In genomic region chr4:45946699-45947098, GRCh38 we compare ENCODE assay signal across 17 cellular contexts.
"Had no signal": no experiment of that assay in that cellular context is flagged by ENCODE, and none has a peak within 500 bp of the region (broad histone marks: within the 10 kb centered on the region; RNA-seq: fewer than 3 reads in every experiment).

No MANE protein-coding gene starts in this region.

- H3K27ac Mint-ChIP-seq: activated CD4-positive, alpha-beta T cell treated with anti-CD3 and anti-CD28 coated beads, Interleukin-2, amount 10 ng/mL, durations not matched to agents 7 days and 5 days; activated naive CD8-positive, alpha-beta T cell; stimulated activated memory B cell treated with anti-CD40 and anti-IgM and Interleukin-4, amounts not matched to agents 10 μg/mL and 1 μg/mL and 100 μg/mL, for 72 hours; T-helper 2 cell treated with Interferon-gamma antibody and Interleukin-4, amounts not matched to agents 5 μg/mL and 100 μg/mL, for 36 hours had no signal

- H3K4me1 ChIP-seq: esophagus muscularis mucosa, lower lobe of right lung, sigmoid colon, tibial nerve, vagina had no signal

- DNase-seq: activated CD4-positive, alpha-beta T cell treated with anti-CD3 and anti-CD28 coated beads, Interleukin-2, amount 10 ng/mL, durations not matched to agents 7 days and 5 days; activated CD8-positive, alpha-beta memory T cell treated with anti-CD3 and anti-CD28 coated beads, Interleukin-2, amount 50 U/mL, for 48 hours; activated gamma-delta T cell treated with Interleukin-2 at 50 U/mL for 16 hours; amniotic stem cell; lower lobe of right lung; ovary; sigmoid colon; stimulated activated CD4-positive, alpha-beta T cell treated with anti-CD3 and anti-CD28 coated beads, Interleukin-12 subunit alpha, Interleukin-12 subunit beta, amount 100 ng/mL, for 4 hours had no signal

- ATAC-seq: lower lobe of right lung; stimulated activated memory B cell treated with anti-CD40 and anti-IgM and Interleukin-4, amounts not matched to agents 10 μg/mL and 1 μg/mL and 100 μg/mL, for 72 hours had no signal

- H3K36me3 ChIP-seq: esophagus muscularis mucosa, lower lobe of right lung, ovary, sigmoid colon, tibial nerve, vagina had no signal

- H3K27me3 Mint-ChIP-seq: activated CD4-positive, alpha-beta T cell treated with anti-CD3 and anti-CD28 coated beads, Interleukin-2, amount 10 ng/mL, durations not matched to agents 7 days and 5 days; activated naive CD8-positive, alpha-beta T cell; central memory CD8-positive, alpha-beta T cell; stimulated activated memory B cell treated with anti-CD40 and anti-IgM and Interleukin-4, amounts not matched to agents 10 μg/mL and 1 μg/mL and 100 μg/mL, for 72 hours had no signal

- H3K9me3 Mint-ChIP-seq: neural crest cell; stimulated activated memory B cell treated with anti-CD40 and anti-IgM and Interleukin-4, amounts not matched to agents 10 μg/mL and 1 μg/mL and 100 μg/mL, for 72 hours had no signal

- H3K4me1 Mint-ChIP-seq: activated CD4-positive, alpha-beta T cell treated with anti-CD3 and anti-CD28 coated beads, Interleukin-2, amount 10 ng/mL, durations not matched to agents 7 days and 5 days; central memory CD8-positive, alpha-beta T cell; neural crest cell; stimulated activated memory B cell treated with anti-CD40 and anti-IgM and Interleukin-4, amounts not matched to agents 10 μg/mL and 1 μg/mL and 100 μg/mL, for 72 hours had no signal

- H3K27ac ChIP-seq: coronary artery, esophagus muscularis mucosa, lower lobe of right lung, ovary, sigmoid colon, tibial nerve, vagina had no signal

- H3K4me3 ChIP-seq: coronary artery, esophagus muscularis mucosa, lower lobe of right lung, ovary, sigmoid colon, tibial nerve, vagina had no signal

- H3K4me3 Mint-ChIP-seq: activated CD4-positive, alpha-beta T cell treated with anti-CD3 and anti-CD28 coated beads, Interleukin-2, amount 10 ng/mL, durations not matched to agents 7 days and 5 days; activated naive CD8-positive, alpha-beta T cell; central memory CD8-positive, alpha-beta T cell; neural crest cell; stimulated activated memory B cell treated with anti-CD40 and anti-IgM and Interleukin-4, amounts not matched to agents 10 μg/mL and 1 μg/mL and 100 μg/mL, for 72 hours; T-helper 2 cell treated with Interferon-gamma antibody and Interleukin-4, amounts not matched to agents 5 μg/mL and 100 μg/mL, for 36 hours had no signal

- H3K36me3 Mint-ChIP-seq: activated naive CD8-positive, alpha-beta T cell; stimulated activated memory B cell treated with anti-CD40 and anti-IgM and Interleukin-4, amounts not matched to agents 10 μg/mL and 1 μg/mL and 100 μg/mL, for 72 hours had no signal

- H3K9me3 ChIP-seq: esophagus muscularis mucosa, lower lobe of right lung, ovary, sigmoid colon, tibial nerve, vagina had no signal

- H3K27me3 ChIP-seq: esophagus muscularis mucosa, ovary, sigmoid colon, tibial nerve, vagina had no signal
